8 cellular contexts compared by ENCODE assay signal in genomic region chr12:28189774-28190320, GRCh38. TPM values are rescaled to one million over a fixed set of nuclear protein-coding genes. Genes with fewer than 3 reads are reported as not detected.
DNase-seq lines count a peak whose midpoint lies in the region; ATAC-seq and TF ChIP-seq lines count a peak whose summit lies in the region.

No MANE protein-coding gene starts in this region.

- H3K27ac ChIP-seq in C4-2B (peak overlapping the region; percentile 89), HUES6 (ENCODE audit: low read depth, low read length) (peak overlapping the region; percentile 93), adipose tissue (ENCODE audit: low read depth, low read length) (peak overlapping the region; percentile 85)

- no peaks in the 10 kb centered on the region for H3K36me3 ChIP-seq in HUES6 (ENCODE audit: control insufficient read depth, insufficient read depth, low read length)
- no peaks in the 10 kb centered on the region for H3K36me3 ChIP-seq in kidney epithelial cell (ENCODE audit: control insufficient read depth, insufficient read depth, low read length)

- peak overlapping the region; percentile 96 for H3K4me3 ChIP-seq in HUES6 (ENCODE audit: low read depth, low read length)
- H3K4me3 ChIP-seq in kidney epithelial cell (ENCODE audit: low read depth, low read length) = peak overlapping the region; percentile 87

- no peak for DNase-seq in kidney epithelial cell (ENCODE audit: low read depth)
- peak; percentile 49 for DNase-seq in superior temporal gyrus (ENCODE audit: extremely low spot score)
- no peak for DNase-seq in hepatic stellate cell (ENCODE audit: low spot score)
- no peak for DNase-seq in MV-4-11 (lab: John Stamatoyannopoulos, UW)

- no peak for ATAC-seq in GM18868 (IDR thresholded peaks at IDR 0.05; ENCODE audit: unreplicated experiment)

- peaks cover 15% of the 10 kb centered on the region; the same call in 1 of the 2 replicates for H3K4me1 ChIP-seq in HUES6 (ENCODE audit: control insufficient read depth, insufficient read depth, low read length)

- WGBS in adipose tissue, 3 donors = 55 to 65% (median 62%) methylated on average over 10 of the region's 10 CpGs

- H3K9ac ChIP-seq in HUES6 (ENCODE audit: low read length) = peak overlapping the region; percentile 89

- H3K9me3 ChIP-seq in HUES6 (ENCODE audit: control insufficient read depth, insufficient read depth, low read depth, low read length) = peaks cover 7% of the 10 kb centered on the region; the same call in 1 of the 2 replicates

- H3K27me3 ChIP-seq in HUES6 (ENCODE audit: control insufficient read depth, insufficient read depth, low read length) = no peaks in the 10 kb centered on the region
- no peaks in the 10 kb centered on the region for H3K27me3 ChIP-seq in kidney epithelial cell (ENCODE audit: control insufficient read depth, insufficient read depth, low read length)

- TF ChIP-seq CTCF in C4-2B (conservative IDR thresholded peaks at IDR 0.05) = no peak
- TF ChIP-seq CTCF in kidney epithelial cell (IDR thresholded peaks at IDR 0.05; ENCODE audit: insufficient read depth, low read length, poor library complexity, severe bottlenecking) = no peak

RNA-seq across cellular contexts. Expression of gene CCDC91, which starts 0.4 kb away (rescaled TPM):
- polyA plus RNA-seq in adipose tissue = 10 to 100 TPM in 2 of 3 donors, 1 to 10 TPM in 1; 9.4 to 21.0 (median 18.3) TPM
- total RNA-seq in kidney epithelial cell = 23.5 and 30.0 TPM in 2 replicates
